ENCODE assay signal across 4 cellular contexts in genomic region chr7:5970347-5970911, GRCh38. TPM values are rescaled to one million over a fixed set of nuclear protein-coding genes. Genes with fewer than 3 reads are reported as not detected.
"Had no signal": no experiment of that assay in that cellular context is flagged by ENCODE, and none has a peak within 500 bp of the region (broad histone marks: within the 10 kb centered on the region; RNA-seq: fewer than 3 reads in every experiment).

Gene RSPH10B, minus strand, starts transcription at chr7:5970689. Its CDS starts 3,573 bp downstream, at chr7:5967116.

RNA-seq across cellular contexts. Expression of gene RSPH10B, which starts in this region (rescaled TPM):
- total RNA-seq: esophagus muscularis mucosa, natural killer cell, osteocyte had no signal
- polyA plus RNA-seq: mammary epithelial cell had no signal
